ENCODE assay signal across 31 cellular contexts in genomic region chr3:112693186-112693585, GRCh38. TPM values are rescaled to one million over a fixed set of nuclear protein-coding genes. Genes with fewer than 3 reads are reported as not detected.
"Had no signal": no experiment of that assay in that cellular context is flagged by ENCODE, and none has a peak within 500 bp of the region (broad histone marks: within the 10 kb centered on the region; RNA-seq: fewer than 3 reads in every experiment).

No MANE protein-coding gene starts in this region.

- H3K27ac ChIP-seq: epithelial cell of prostate, gastrocnemius medialis, neutrophil, sigmoid colon, thoracic aorta, uterus had no signal

- ATAC-seq: gastrocnemius medialis; left ventricle myocardium superior; stimulated activated effector memory CD8-positive, alpha-beta T cell treated with anti-CD3 and anti-CD28 coated beads, Interleukin-12 subunit alpha, Interleukin-12 subunit beta, amount 100 ng/mL, for 72 hours had no signal

- H3K9me3 Mint-ChIP-seq: activated T-helper 1 cell treated with anti-CD3 and anti-CD28 coated beads, Interleukin-12 subunit alpha, Interleukin-12 subunit beta, Interleukin-2, Interleukin-4 antibody, amounts not matched to agents 30 ng/mL and 10 ng/mL and 1 ng/mL, durations not matched to agents 14 hours and 24 hours and 36 hours; stimulated activated effector memory CD8-positive, alpha-beta T cell treated with anti-CD3 and anti-CD28 coated beads, Interleukin-12 subunit alpha, Interleukin-12 subunit beta, amount 100 ng/mL, for 72 hours; stimulated activated naive CD8-positive, alpha-beta T cell treated with anti-CD3 and anti-CD28 coated beads, Interleukin-15, Interleukin-2, amounts not matched to agents 100 ng/mL and 50 ng/mL, for 24 hours had no signal

- H3K36me3 Mint-ChIP-seq: activated CD4-positive, alpha-beta memory T cell treated with anti-CD3 and anti-CD28 coated beads for 36 hours; stimulated activated effector memory CD8-positive, alpha-beta T cell treated with anti-CD3 and anti-CD28 coated beads, Interleukin-12 subunit alpha, Interleukin-12 subunit beta, amount 100 ng/mL, for 72 hours had no signal

- H3K27me3 Mint-ChIP-seq: activated CD4-positive, alpha-beta memory T cell treated with anti-CD3 and anti-CD28 coated beads for 36 hours; activated CD4-positive, alpha-beta T cell treated with anti-CD3 and anti-CD28 coated beads, Interleukin-2, amount 10 ng/mL, durations not matched to agents 24 days and 14 days; progenitor cell of endocrine pancreas; stimulated activated naive CD8-positive, alpha-beta T cell treated with anti-CD3 and anti-CD28 coated beads, Interleukin-15, Interleukin-2, amounts not matched to agents 100 ng/mL and 50 ng/mL, for 24 hours; type B pancreatic cell had no signal

- H3K27me3 ChIP-seq: gastrocnemius medialis, neutrophil, sigmoid colon, uterus had no signal

- H3K4me3 Mint-ChIP-seq: activated CD4-positive, alpha-beta memory T cell treated with anti-CD3 and anti-CD28 coated beads for 36 hours; activated CD4-positive, alpha-beta T cell treated with anti-CD3 and anti-CD28 coated beads, Interleukin-2, amount 10 ng/mL, durations not matched to agents 24 days and 14 days; activated T-helper 1 cell treated with anti-CD3 and anti-CD28 coated beads, Interleukin-12 subunit alpha, Interleukin-12 subunit beta, Interleukin-2, Interleukin-4 antibody, amounts not matched to agents 30 ng/mL and 10 ng/mL and 1 ng/mL, durations not matched to agents 14 hours and 24 hours and 36 hours; nephron; stimulated activated effector memory CD8-positive, alpha-beta T cell treated with anti-CD3 and anti-CD28 coated beads, Interleukin-12 subunit alpha, Interleukin-12 subunit beta, amount 100 ng/mL, for 72 hours; stimulated activated naive CD8-positive, alpha-beta T cell treated with anti-CD3 and anti-CD28 coated beads, Interleukin-15, Interleukin-2, amounts not matched to agents 100 ng/mL and 50 ng/mL, for 24 hours; T-helper 1 cell treated with Interleukin-12 subunit alpha and Interleukin-12 subunit beta and Interleukin-4 antibody, amounts not matched to agents 30 μg/mL and 1 μg/mL, for 36 hours; type B pancreatic cell had no signal

- DNase-seq: activated CD4-positive, alpha-beta memory T cell treated with anti-CD3 and anti-CD28 coated beads for 36 hours; activated CD4-positive, alpha-beta T cell treated with anti-CD3 and anti-CD28 coated beads, Interleukin-2, amount 10 ng/mL, durations not matched to agents 24 days and 14 days; activated CD4-positive, CD25-positive, alpha-beta regulatory T cell treated with anti-CD3 and anti-CD28 coated beads, Interleukin-2, amount 50 U/mL, for 72 hours; activated CD8-positive, alpha-beta memory T cell treated with anti-CD3 and anti-CD28 coated beads, Interleukin-2, amount 50 U/mL, for 4 hours; activated effector memory CD4-positive, alpha-beta T cell treated with anti-CD3 and anti-CD28 coated beads, Interleukin-2, amount 50 U/mL, for 16 hours; activated naive CD4-positive, alpha-beta T cell treated with anti-CD3 and anti-CD28 coated beads, Interleukin-2, amount 50 U/mL, for 16 hours; activated T-cell treated with anti-CD3 and anti-CD28 coated beads, Interleukin-2, amount 50 U/mL, for 1 hour; amniotic stem cell; caudate nucleus; dermis blood vessel endothelial cell; effector CD4-positive, alpha-beta T cell; gastrocnemius medialis; glutamatergic neuron; left ventricle myocardium superior; retina; sigmoid colon; small intestine; stimulated activated CD4-positive, alpha-beta T cell treated with anti-CD3 and anti-CD28 coated beads, Interleukin-4, amount 100 ng/mL, for 24 hours; T-helper 9 cell; uterus had no signal

- H3K27ac Mint-ChIP-seq: activated CD4-positive, alpha-beta memory T cell treated with anti-CD3 and anti-CD28 coated beads for 36 hours; activated CD4-positive, alpha-beta T cell treated with anti-CD3 and anti-CD28 coated beads, Interleukin-2, amount 10 ng/mL, durations not matched to agents 24 days and 14 days; activated T-helper 1 cell treated with anti-CD3 and anti-CD28 coated beads, Interleukin-12 subunit alpha, Interleukin-12 subunit beta, Interleukin-2, Interleukin-4 antibody, amounts not matched to agents 30 ng/mL and 10 ng/mL and 1 ng/mL, durations not matched to agents 14 hours and 24 hours and 36 hours; nephron; progenitor cell of endocrine pancreas; stimulated activated effector memory CD8-positive, alpha-beta T cell treated with anti-CD3 and anti-CD28 coated beads, Interleukin-12 subunit alpha, Interleukin-12 subunit beta, amount 100 ng/mL, for 72 hours; stimulated activated naive CD8-positive, alpha-beta T cell treated with anti-CD3 and anti-CD28 coated beads, Interleukin-15, Interleukin-2, amounts not matched to agents 100 ng/mL and 50 ng/mL, for 24 hours; T-helper 1 cell treated with Interleukin-12 subunit alpha and Interleukin-12 subunit beta and Interleukin-4 antibody, amounts not matched to agents 30 μg/mL and 1 μg/mL, for 36 hours; type B pancreatic cell had no signal

- H3K36me3 ChIP-seq: gastrocnemius medialis, neutrophil, sigmoid colon, thoracic aorta, uterus had no signal

- H3K4me1 ChIP-seq: uterus had no signal

- H3K4me1 Mint-ChIP-seq: stimulated activated effector memory CD8-positive, alpha-beta T cell treated with anti-CD3 and anti-CD28 coated beads, Interleukin-12 subunit alpha, Interleukin-12 subunit beta, amount 100 ng/mL, for 72 hours had no signal

- H3K4me3 ChIP-seq: gastrocnemius medialis, sigmoid colon, thoracic aorta, uterus had no signal

- H3K9me3 ChIP-seq: gastrocnemius medialis, neutrophil, sigmoid colon, thoracic aorta, uterus had no signal

RNA-seq across cellular contexts. Expression of gene CCDC80, which starts 52.2 kb away (rescaled TPM):
- total RNA-seq: activated CD4-positive, alpha-beta memory T cell treated with anti-CD3 and anti-CD28 coated beads for 36 hours; activated CD4-positive, alpha-beta T cell treated with anti-CD3 and anti-CD28 coated beads, Interleukin-2, amount 10 ng/mL, durations not matched to agents 24 days and 14 days; activated CD8-positive, alpha-beta memory T cell treated with anti-CD3 and anti-CD28 coated beads for 36 hours had no signal
